Comparison of ENCODE assay signal across 9 cellular contexts in the genomic region with DNA sequence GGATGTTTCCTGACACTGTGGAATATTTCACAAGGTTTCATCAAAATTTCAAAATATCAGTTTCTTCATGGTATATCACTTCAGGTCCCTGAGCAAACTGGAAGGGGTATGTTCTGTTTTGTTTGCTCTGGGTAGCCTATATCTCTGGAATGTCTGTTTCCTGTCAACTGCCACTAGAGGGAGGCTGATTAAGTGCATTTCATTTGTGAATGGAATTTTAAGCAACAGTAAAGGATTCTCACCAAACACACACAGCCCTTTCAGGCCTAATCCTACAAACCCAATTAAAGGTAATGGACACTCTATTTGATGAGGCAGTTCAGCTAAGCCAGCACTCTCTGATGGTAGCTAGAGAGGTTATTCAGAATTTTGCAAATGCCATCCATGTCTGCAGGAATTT.
DNase-seq lines count a peak whose midpoint lies in the region; ATAC-seq, FAIRE-seq and TF ChIP-seq lines count a peak whose summit lies in the region.
"Had no signal": no experiment of that assay in that cellular context is flagged by ENCODE, and none has a peak within 500 bp of the region (broad histone marks: within the 10 kb centered on the region; RNA-seq: fewer than 3 reads in every experiment).

No MANE protein-coding gene starts in this region.

- POLR2A ChIA-PET in Caco-2 (lab: Charles Lee) = no interaction called here

- CTCF ChIA-PET in Caco-2 (lab: Charles Lee) = no interaction called here

- no TSS peak for BruUV-seq in Caco-2 (replicated peaks; lab: Mats Ljungman, UMichigan)

- no peaks in the 10 kb centered on the region for H3K36me3 ChIP-seq in Caco-2 (ENCODE audit: control insufficient read depth, insufficient read depth, low read length)
- H3K36me3 ChIP-seq in astrocyte (ENCODE audit: insufficient read depth, low read length) = no peaks in the 10 kb centered on the region
- H3K36me3 ChIP-seq in liver (ENCODE audit: control insufficient read depth in 4 of 4, insufficient read depth in 3 of 4, low read depth in 1 of 4, low read length in 3 of 4) = no peaks in the 10 kb centered on the region

- H3K9me3 Mint-ChIP-seq in Caco-2 (ENCODE audit: unreplicated experiment) (no peaks in the 10 kb centered on the region), astrocyte (ENCODE audit: unreplicated experiment) (peaks cover 1% of the 10 kb centered on the region)
- no peaks in the 10 kb centered on the region for H3K9me3 Mint-ChIP-seq in stimulated activated memory B cell treated with anti-CD40 and anti-IgM and Interleukin-4, amounts not matched to agents 10 μg/mL and 1 μg/mL and 100 μg/mL, for 72 hours
- no peaks in the 10 kb centered on the region for H3K9me3 Mint-ChIP-seq in effector memory CD8-positive, alpha-beta T cell
- H3K9me3 Mint-ChIP-seq: activated T-cell treated with anti-CD3 and anti-CD28 coated beads, Interleukin-2, amount 50 U/mL, for 24 hours had no signal

- H3K9ac ChIP-seq in astrocyte (ENCODE audit: low read length) = no peak overlapping the region
- no peak overlapping the region for H3K9ac ChIP-seq in liver (ENCODE audit: low read depth in 1 of 2, low read length in 2 of 2)

- intact Hi-C loops in Caco-2 (cut with micrococcal nuclease; ENCODE audit: unreplicated experiment) = no loop called here

- TF ChIP-seq CTCF in Caco-2 (IDR thresholded peaks at IDR 0.05; ENCODE audit: insufficient read depth in 1 of 2, low read depth in 1 of 2, low read length in 1 of 2, severe bottlenecking in 1 of 2, unreplicated experiment in 1 of 2) = peak; percentile 37 to 47
- peak; percentile 24 for TF ChIP-seq CTCF in astrocyte (IDR thresholded peaks at IDR 0.05; ENCODE audit: insufficient read depth, low read depth, low read length)
- TF ChIP-seq CTCF in liver (IDR thresholded peaks at IDR 0.05; ENCODE audit: low read depth, low read length, missing input control) = peak; percentile 45

- peak; percentile 65 for FAIRE-seq in astrocyte (lab: Jason Lieb, UNC)

- no peaks in the 10 kb centered on the region for H3K9me3 ChIP-seq in Caco-2
- H3K9me3 ChIP-seq in astrocyte (ENCODE audit: insufficient read depth, low read depth, low read length) = no peaks in the 10 kb centered on the region
- H3K9me3 ChIP-seq in liver (ENCODE audit: control insufficient read depth in 4 of 4, low read length in 3 of 4) = no peaks in the 10 kb centered on the region

- H2AFZ ChIP-seq in astrocyte (ENCODE audit: low read depth, low read length) = no peak overlapping the region

- peaks cover 2% of the 10 kb centered on the region for H3K27me3 Mint-ChIP-seq in Caco-2 (ENCODE audit: insufficient read depth, unreplicated experiment)
- no peaks in the 10 kb centered on the region for H3K27me3 Mint-ChIP-seq in astrocyte (ENCODE audit: low read depth, unreplicated experiment)
- H3K27me3 Mint-ChIP-seq in stimulated activated memory B cell treated with anti-CD40 and anti-IgM and Interleukin-4, amounts not matched to agents 10 μg/mL and 1 μg/mL and 100 μg/mL, for 72 hours = no peaks in the 10 kb centered on the region
- H3K27me3 Mint-ChIP-seq in effector memory CD8-positive, alpha-beta T cell = no peaks in the 10 kb centered on the region

- H4K20me1 ChIP-seq in astrocyte (ENCODE audit: insufficient read depth, low read length) = no peaks in the 10 kb centered on the region

- H3K36me3 Mint-ChIP-seq in Caco-2 (ENCODE audit: insufficient read depth, unreplicated experiment) (no peaks in the 10 kb centered on the region), astrocyte (ENCODE audit: low read depth, unreplicated experiment) (no peaks in the 10 kb centered on the region)
- no peaks in the 10 kb centered on the region for H3K36me3 Mint-ChIP-seq in stimulated activated memory B cell treated with anti-CD40 and anti-IgM and Interleukin-4, amounts not matched to agents 10 μg/mL and 1 μg/mL and 100 μg/mL, for 72 hours
- H3K36me3 Mint-ChIP-seq in effector memory CD8-positive, alpha-beta T cell (ENCODE audit: insufficient read depth) = no peaks in the 10 kb centered on the region

- peak; percentile 63 to 73 for TF ChIP-seq RAD21 in liver (IDR thresholded peaks at IDR 0.05)

- H3K79me2 ChIP-seq in astrocyte (ENCODE audit: insufficient read depth, low read length) = no peaks in the 10 kb centered on the region

- no peak overlapping the region for H3K4me3 Mint-ChIP-seq in Caco-2 (ENCODE audit: unreplicated experiment)
- H3K4me3 Mint-ChIP-seq in astrocyte (ENCODE audit: unreplicated experiment) = no peak overlapping the region
- H3K4me3 Mint-ChIP-seq in stimulated activated memory B cell treated with anti-CD40 and anti-IgM and Interleukin-4, amounts not matched to agents 10 μg/mL and 1 μg/mL and 100 μg/mL, for 72 hours = no peak overlapping the region
- no peak overlapping the region for H3K4me3 Mint-ChIP-seq in effector memory CD8-positive, alpha-beta T cell
- H3K4me3 Mint-ChIP-seq: activated T-cell treated with anti-CD3 and anti-CD28 coated beads, Interleukin-2, amount 50 U/mL, for 24 hours had no signal

- no peak for ATAC-seq in HG02981 (IDR thresholded peaks at IDR 0.05; ENCODE audit: unreplicated experiment)
- ATAC-seq in stimulated activated memory B cell treated with anti-CD40 and anti-IgM and Interleukin-4, amounts not matched to agents 10 μg/mL and 1 μg/mL and 100 μg/mL, for 72 hours = no peak
- ATAC-seq in effector memory CD8-positive, alpha-beta T cell (replicated peaks) = no peak

- DNase-seq in Caco-2 (peak in 1 of 2 experiments; percentile 5), LHCN-M2 (ENCODE audit: low read depth) (peak; percentile 25), astrocyte (ENCODE audit: low read depth) (peak; percentile 5), NCI-H2029 (lab: John Stamatoyannopoulos, UW) (no peak)
- no peak for DNase-seq in effector memory CD8-positive, alpha-beta T cell
- DNase-seq: activated T-cell treated with anti-CD3 and anti-CD28 coated beads, Interleukin-2, amount 50 U/mL, for 24 hours had no signal

- H3K4me2 ChIP-seq in astrocyte (ENCODE audit: low read length) = no peak overlapping the region

- H3K4me1 ChIP-seq in Caco-2 (no peaks in the 10 kb centered on the region), astrocyte (ENCODE audit: insufficient read depth, low read length) (no peaks in the 10 kb centered on the region), liver (ENCODE audit: control insufficient read depth in 4 of 4, insufficient read depth in 4 of 4, low read length in 3 of 4) (peaks cover 0 to 4% (median under 1%) of the 10 kb centered on the region in 4 donors)

- H3K27ac Mint-ChIP-seq in Caco-2 (ENCODE audit: unreplicated experiment) = no peak overlapping the region
- no peak overlapping the region for H3K27ac Mint-ChIP-seq in astrocyte (ENCODE audit: unreplicated experiment)
- H3K27ac Mint-ChIP-seq in stimulated activated memory B cell treated with anti-CD40 and anti-IgM and Interleukin-4, amounts not matched to agents 10 μg/mL and 1 μg/mL and 100 μg/mL, for 72 hours = no peak overlapping the region
- H3K27ac Mint-ChIP-seq in effector memory CD8-positive, alpha-beta T cell = no peak overlapping the region
- H3K27ac Mint-ChIP-seq: activated T-cell treated with anti-CD3 and anti-CD28 coated beads, Interleukin-2, amount 50 U/mL, for 24 hours had no signal

- H3K4me1 Mint-ChIP-seq in Caco-2 (ENCODE audit: low read depth, unreplicated experiment) = no peaks in the 10 kb centered on the region
- no peaks in the 10 kb centered on the region for H3K4me1 Mint-ChIP-seq in astrocyte (ENCODE audit: low read depth, unreplicated experiment)
- H3K4me1 Mint-ChIP-seq in stimulated activated memory B cell treated with anti-CD40 and anti-IgM and Interleukin-4, amounts not matched to agents 10 μg/mL and 1 μg/mL and 100 μg/mL, for 72 hours = no peaks in the 10 kb centered on the region
- H3K4me1 Mint-ChIP-seq in effector memory CD8-positive, alpha-beta T cell (ENCODE audit: low read depth in 2 of 2) = no peaks in the 10 kb centered on the region

- H3K27me3 ChIP-seq in Caco-2 (replicated peaks; ENCODE audit: control insufficient read depth, insufficient read depth, low read length) (no peaks in the 10 kb centered on the region), astrocyte (ENCODE audit: insufficient read depth, low read length) (no peaks in the 10 kb centered on the region), liver (ENCODE audit: control insufficient read depth in 4 of 4, insufficient read depth in 4 of 4, low read length in 3 of 4) (no peaks in the 10 kb centered on the region)

- H3K4me3 ChIP-seq in Caco-2 (ENCODE audit: low read depth, low read length) (no peak overlapping the region), astrocyte (ENCODE audit: insufficient read depth, low read depth, low read length) (no peak overlapping the region), liver (ENCODE audit: low read depth in 1 of 3, low read length in 3 of 3) (no peak overlapping the region)

- H3K27ac ChIP-seq in astrocyte (ENCODE audit: low read depth, low read length) (no peak overlapping the region), liver (ENCODE audit: low read depth in 1 of 2, low read length in 2 of 2) (no peak overlapping the region)

TF ChIP-seq in liver, 16 proteins besides CTCF, POLR2A, EP300 and RAD21:
- TF ChIP-seq HNF4A (conservative IDR thresholded peaks at IDR 0.05) = no peak
- no peak for TF ChIP-seq YY1 (IDR thresholded peaks at IDR 0.05)
- no peak for TF ChIP-seq FOXA1 (IDR thresholded peaks at IDR 0.05)
- TF ChIP-seq FOXA2 (IDR thresholded peaks at IDR 0.05) = no peak
- no peak for TF ChIP-seq NR2F2 (IDR thresholded peaks at IDR 0.05)
- no peak for TF ChIP-seq GABPA (IDR thresholded peaks at IDR 0.05 in 1 of 2, conservative IDR thresholded peaks at IDR 0.05 in 1 of 2)
- TF ChIP-seq, protein P1, sequence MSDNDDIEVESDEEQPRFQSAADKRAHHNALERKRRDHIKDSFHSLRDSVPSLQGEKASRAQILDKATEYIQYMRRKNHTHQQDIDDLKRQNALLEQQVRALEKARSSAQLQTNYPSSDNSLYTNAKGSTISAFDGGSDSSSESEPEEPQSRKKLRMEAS (IDR thresholded peaks at IDR 0.05) = no peak
- no peak for TF ChIP-seq RXRA (IDR thresholded peaks at IDR 0.05)
- no peak for TF ChIP-seq EGR1 (IDR thresholded peaks at IDR 0.05; ENCODE audit: low read depth in 2 of 2)

Comparison
In these comparisons a context has a peak if more than half of its experiments do, and no peak if none do; other contexts are left out.
1. DNase-seq: peak in LHCN-M2 (single experiment) and astrocyte (single experiment); none in NCI-H2029 (single experiment) and effector memory CD8-positive, alpha-beta T cell (0 of 3).
2. Peak in every context shown above with its lines, with median percentiles within 50 percentile points of each other: CTCF ChIP-seq.